ENCODE assay signal across 8 cellular contexts in the genomic region with DNA sequence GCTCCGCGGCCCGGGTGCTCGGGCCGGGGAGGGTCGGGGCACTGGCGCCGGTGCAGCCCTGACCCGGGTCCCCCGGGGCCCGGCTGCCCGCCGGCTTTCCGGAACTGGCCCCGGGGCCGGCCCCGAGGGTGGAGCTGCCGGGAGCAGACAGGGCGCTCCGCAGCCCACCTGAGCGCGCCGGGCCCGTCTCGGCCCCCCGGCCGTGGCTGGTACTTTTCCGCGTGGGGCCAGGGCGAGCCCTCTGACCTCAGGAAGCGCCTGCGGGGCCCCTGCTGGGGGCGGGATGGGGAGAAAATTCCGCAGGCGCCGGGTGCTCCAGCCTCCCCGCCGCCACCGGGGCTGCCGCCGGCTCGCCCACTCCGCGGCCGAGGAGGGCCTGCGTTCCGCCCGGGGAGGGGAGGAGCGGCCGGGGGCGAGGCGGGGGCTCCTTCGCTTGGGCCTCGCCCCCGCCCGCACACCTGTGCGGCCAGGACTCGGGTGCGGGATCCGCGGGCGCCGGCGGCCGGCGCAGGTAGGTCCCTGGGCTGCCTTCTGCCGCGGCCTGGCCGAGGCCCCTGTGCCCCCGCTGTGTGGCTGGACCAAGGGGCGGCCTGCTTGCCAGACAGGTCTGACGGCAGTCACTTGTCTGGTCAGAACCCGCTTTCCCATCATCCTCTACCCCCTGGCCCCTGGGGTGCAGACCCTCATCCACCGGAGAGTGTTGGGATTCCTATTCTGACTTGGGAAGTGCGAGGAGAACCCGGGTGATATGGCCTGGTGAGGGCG. TPM values are rescaled to one million over a fixed set of nuclear protein-coding genes. Genes with fewer than 3 reads are reported as not detected.
A peak's percentile ranks its signal among the peaks of the same experiment; 100 is the strongest.
DNase-seq lines count a peak whose midpoint lies in the region; ATAC-seq, FAIRE-seq and TF ChIP-seq lines count a peak whose summit lies in the region.

No MANE protein-coding gene starts in this region.

- no peaks in the 10 kb centered on the region; a peak in 1 of 5 replicates for H3K27me3 ChIP-seq in K562 (ENCODE audit: control insufficient read depth in 2 of 2, insufficient read depth in 2 of 2, low read length in 2 of 2)
- H3K27me3 ChIP-seq in stomach, result no peaks in the 10 kb centered on the region

- no peaks in the 10 kb centered on the region for H3K36me3 Mint-ChIP-seq in IgD-negative memory B cell

- no peak for FAIRE-seq in K562 (lab: Jason Lieb, UNC)

- BruUV-seq in K562 (replicated peaks; lab: Mats Ljungman, UMichigan), result no TSS peak

- peaks cover 12% of the 10 kb centered on the region; the same call in 1 of the 2 replicates for H4K20me1 ChIP-seq in K562 (replicated peaks; ENCODE audit: control insufficient read depth, insufficient read depth, low read length)

- DNase-seq in NCI-H1417 (lab: John Stamatoyannopoulos, UW) (peak in 2 of 3 experiments; percentile 70 to 85), NCI-H1417 treated with DMSO at 0.1 percent for 48 hours (lab: John Stamatoyannopoulos, UW) (no peak), K562 (ENCODE audit: extremely low read depth in 1 of 4, low spot score in 3 of 4) (peak; percentile 48 to 72 (median 66)), kidney glomerular epithelial cell (lab: John Stamatoyannopoulos, UW) (peak; percentile 62), stomach (no peak)

- ATAC-seq in K562 (peak; percentile 3), HG03571 (IDR thresholded peaks at IDR 0.05; ENCODE audit: unreplicated experiment) (no peak), GM18519 (IDR thresholded peaks at IDR 0.05; ENCODE audit: low FRiP score, unreplicated experiment) (no peak)

- WGBS in K562 (ENCODE audit: insufficient coverage, low coverage, missing lambda C conversion rate), result 2% methylated on average over 30 of the region's 77 CpGs
- WGBS in stomach, 5 donors, result 0 to 2% (median 1%) methylated on average over 25 to 77 of the region's 77 CpGs

- H3K4me3 Mint-ChIP-seq in IgD-negative memory B cell, result peak overlapping the region; percentile 85 to 96 (median 91)

- H3K4me3 ChIP-seq in K562, result peak overlapping the region; percentile 78
- peak overlapping the region; percentile 91 to 97 (median 93) for H3K4me3 ChIP-seq in stomach

- intact Hi-C loops in K562 (cut with micrococcal nuclease) (loop anchor here (5.0 kb wide), 3 partner anchors 50 to 220 kb away; a partner anchor contains a TSS), stomach (cut with DNase I; ENCODE audit: low total_unique reads) (no loop called here)

- H2AFZ ChIP-seq in K562 (ENCODE audit: low read depth, low read length), result no peak overlapping the region

- TF ChIP-seq EP300 in K562 (IDR thresholded peaks at IDR 0.05; ENCODE audit: low read length) (0 out of 2 replicates have a peak, but pooled peaks have one; percentile 7), stomach (IDR thresholded peaks at IDR 0.05) (no peak)

- H3K27ac ChIP-seq in K562 (ENCODE audit: extremely low read depth, low read depth, low read length), result peak overlapping the region; percentile 96
- H3K27ac ChIP-seq in stomach, result peak overlapping the region; percentile 86 to 98 (median 93)

- H3K4me2 ChIP-seq in K562 (ENCODE audit: insufficient read depth, low read length), result peak overlapping the region; percentile 91

- peaks cover 27 to 34% (median 34%) of the 10 kb centered on the region in 3 donors for H3K4me1 Mint-ChIP-seq in IgD-negative memory B cell

- H3K79me2 ChIP-seq in K562 (ENCODE audit: control insufficient read depth, insufficient read depth, low read length), result peaks cover 68% of the 10 kb centered on the region

- H3K4me1 ChIP-seq in K562 (replicated peaks in 1 of 2; ENCODE audit: control insufficient read depth in 2 of 2, insufficient read depth in 2 of 2, low read length in 2 of 2) (peaks cover 53 to 72% of the 10 kb centered on the region in 2 experiments), stomach (peaks cover 42 to 59% (median 51%) of the 10 kb centered on the region in 4 donors)

- H3K9me3 ChIP-seq in K562 (replicated peaks; ENCODE audit: control insufficient read depth, insufficient read depth, low read depth, low read length), result no peaks in the 10 kb centered on the region
- H3K9me3 ChIP-seq in stomach, result no peaks in the 10 kb centered on the region

- no peaks in the 10 kb centered on the region for H3K9me1 ChIP-seq in K562 (ENCODE audit: control insufficient read depth, insufficient read depth, low read length)

- no peaks in the 10 kb centered on the region for H3K27me3 Mint-ChIP-seq in IgD-negative memory B cell

- POLR2A ChIA-PET in K562 (lab: Yijun Ruan, JAX), result interaction anchor here (0.6 to 2.1 kb wide), 5 partner anchors 10 to 681 kb away, joined by 3 to 8 read pairs (median 5); no protein-coding TSS in a partner anchor

- TF ChIP-seq CTCF in K562 (IDR thresholded peaks at IDR 0.05 in 2 of 3, conservative IDR thresholded peaks at IDR 0.05 in 1 of 3; ENCODE audit: insufficient read depth in 2 of 3, low read depth in 1 of 3, low read length in 3 of 3), result no peak
- no peak for TF ChIP-seq CTCF in stomach (IDR thresholded peaks at IDR 0.05)

- peaks cover 38% of the 10 kb centered on the region for H3K36me3 ChIP-seq in K562 (ENCODE audit: control insufficient read depth, insufficient read depth, low read length)
- H3K36me3 ChIP-seq in stomach, result peaks cover 10 to 19% (median 18%) of the 10 kb centered on the region in 4 donors

- in situ Hi-C loops in K562 (cut with MboI), result no loop called here

- no peak for TF ChIP-seq POLR2A in K562 (conservative IDR thresholded peaks at IDR 0.05)
- no peak for TF ChIP-seq POLR2A in stomach (IDR thresholded peaks at IDR 0.05)

- no peaks in the 10 kb centered on the region for H3K9me3 Mint-ChIP-seq in IgD-negative memory B cell

- no peak for TF ChIP-seq RAD21 in K562 (CRISPR knock-in tag; conservative IDR thresholded peaks at IDR 0.05 in 1 of 2, IDR thresholded peaks at IDR 0.05 in 1 of 2)

- peak overlapping the region; percentile 75 to 94 (median 93) for H3K27ac Mint-ChIP-seq in IgD-negative memory B cell

- CTCF ChIA-PET in K562 (lab: Yijun Ruan, JAX; ENCODE audit: low intra/inter-chr PET ratio), result interaction anchor here (1.0 kb wide), 1 partner anchor 31 kb away, joined by 4 read pairs; no protein-coding TSS in a partner anchor

- peak overlapping the region; percentile 95 to 96 for H3K9ac ChIP-seq in K562 (ENCODE audit: insufficient read depth in 1 of 2, low read depth in 2 of 2, low read length in 2 of 2)

RNA-seq across cellular contexts. Expression of a gene that starts 3.5 kb away (rescaled TPM):
- polyA plus RNA-seq in IgD-negative memory B cell, result 9.7 TPM
- 29.3 and 88.9 TPM in 2 replicates for total RNA-seq in K562 (2011; cell fraction: chromatin; rRNA removed; ENCODE audit: low replicate concordance)
- 101 and 110 TPM in 2 replicates for total RNA-seq in K562 (2011; cell fraction: nucleolus; rRNA removed)
- total RNA-seq in K562 (2011; cell fraction: nucleoplasm; rRNA removed), result 63.1 TPM in 2 replicates
- 49.9 and 69.9 TPM in 2 replicates for total RNA-seq in K562 (2014; rRNA removed)
- total RNA-seq in K562 (2014; rRNA removed; fragmentation: Illumina TruSeq; extraction: Trizol), result 10.0 and 11.7 TPM in 2 replicates
- total RNA-seq in K562 (2015; rRNA removed; fragmentation: Illumina TruSeq; extraction: Trizol), result 34.8 and 36.0 TPM in 2 replicates
- 93.5 and 99.9 TPM in 2 replicates for total RNA-seq in K562 (2021)
- polyA plus RNA-seq in K562 (2011; rRNA removed), result 22.4 and 30.8 TPM in 2 replicates
- polyA plus RNA-seq in K562 (2011; cell fraction: cytosol; rRNA removed), result 31.2 and 60.1 TPM in 2 replicates
- polyA plus RNA-seq in K562 (2011; cell fraction: nucleus; rRNA removed), result 42.7 and 71.3 TPM in 2 replicates
- polyA plus RNA-seq in K562 (2012), result 74.8 and 95.4 TPM in 2 replicates
- 36.4 and 61.7 TPM in 2 replicates for polyA plus RNA-seq in K562 (2014; fragmentation: Illumina TruSeq; extraction: Trizol)
- polyA plus RNA-seq in K562 (2014; fragmentation: Nextera tagmentation; extraction: Ambion mirVana), result 1 to 10 TPM in 1 of 2 experiments, under 1 TPM in 1; 0.92 to 1.1 TPM
- 49.1 and 50.3 TPM in 2 replicates for polyA plus RNA-seq in K562 (2014; rRNA removed)
- polyA minus RNA-seq in K562 (2011; rRNA and poly(A)+ RNA removed), result 12.3 and 17.9 TPM in 2 replicates
- 47.5 and 65.9 TPM in 2 replicates for polyA minus RNA-seq in K562 (2011; cell fraction: cytosol; rRNA and poly(A)+ RNA removed)
- 24.6 and 32.0 TPM in 2 replicates for polyA minus RNA-seq in K562 (2011; cell fraction: nucleus; rRNA and poly(A)+ RNA removed)
- 10 to 100 TPM; 32.7 to 81.1 (median 56.4) TPM for total RNA-seq in stomach
- polyA plus RNA-seq in stomach, result 10 to 100 TPM; 13.7 to 26.3 (median 21.0) TPM

RNA-seq across cellular contexts. Expression of a gene that starts 12.4 kb away (rescaled TPM):
- polyA plus RNA-seq in IgD-negative memory B cell (7.7 TPM), K562 (2011; rRNA removed) (0.38 and 1.0 TPM in 2 replicates), K562 (2014; fragmentation: Illumina TruSeq; extraction: Trizol) (0.55 and 0.66 TPM in 2 replicates), K562 (2014; fragmentation: Nextera tagmentation; extraction: Ambion mirVana) (under 1 TPM; 0.82 to 0.91 TPM), K562 (2014; rRNA removed) (0.78 and 2.5 TPM in 2 replicates), stomach (10 to 100 TPM in 1 of 3 donors, 1 to 10 TPM in 2; 8.0 to 11.8 (median 8.9) TPM)
- 3.7 and 18.5 TPM in 2 replicates for total RNA-seq in K562 (2011; cell fraction: chromatin; rRNA removed; ENCODE audit: low replicate concordance)
- total RNA-seq in K562 (2011; cell fraction: nucleolus; rRNA removed), result 5.1 and 10.8 TPM in 2 replicates
- total RNA-seq in K562 (2011; cell fraction: nucleoplasm; rRNA removed), result 3.3 and 6.0 TPM in 2 replicates
- total RNA-seq in K562 (2014; rRNA removed) (0.86 and 1.6 TPM in 2 replicates), K562 (2014; rRNA removed; fragmentation: Illumina TruSeq; extraction: Trizol) (0.73 and 1.1 TPM in 2 replicates), K562 (2015; rRNA removed; fragmentation: Illumina TruSeq; extraction: Trizol) (0.72 and 1.1 TPM in 2 replicates), K562 (2021) (1.3 and 2.6 TPM in 2 replicates), stomach (10 to 100 TPM; 13.8 to 49.1 (median 25.1) TPM)
- polyA plus RNA-seq in K562 (2011; cell fraction: cytosol; rRNA removed), result 0.83 and 1.2 TPM in 2 replicates
- 4.8 and 6.6 TPM in 2 replicates for polyA plus RNA-seq in K562 (2011; cell fraction: nucleus; rRNA removed)
- polyA plus RNA-seq in K562 (2012), result 1.1 and 2.8 TPM in 2 replicates
- polyA minus RNA-seq in K562 (2011; rRNA and poly(A)+ RNA removed), result 0.14 and 0.45 TPM in 2 replicates
- 0.86 and 2.5 TPM in 2 replicates for polyA minus RNA-seq in K562 (2011; cell fraction: cytosol; rRNA and poly(A)+ RNA removed)
- polyA minus RNA-seq in K562 (2011; cell fraction: nucleus; rRNA and poly(A)+ RNA removed), result 4.0 and 4.3 TPM in 2 replicates

RNA-seq across cellular contexts. Expression of a gene that starts 31.2 kb away (rescaled TPM):
- 9.1 TPM for polyA plus RNA-seq in IgD-negative memory B cell
- 447 and 1,128 TPM in 2 replicates for total RNA-seq in K562 (2011; cell fraction: chromatin; rRNA removed; ENCODE audit: low replicate concordance)
- total RNA-seq in K562 (2011; cell fraction: nucleolus; rRNA removed), result 692 and 704 TPM in 2 replicates
- 460 and 506 TPM in 2 replicates for total RNA-seq in K562 (2011; cell fraction: nucleoplasm; rRNA removed)
- total RNA-seq in K562 (2014; rRNA removed), result 35.0 and 53.7 TPM in 2 replicates
- total RNA-seq in K562 (2014; rRNA removed; fragmentation: Illumina TruSeq; extraction: Trizol), result 20.6 and 25.0 TPM in 2 replicates
- 43.3 and 43.4 TPM in 2 replicates for total RNA-seq in K562 (2015; rRNA removed; fragmentation: Illumina TruSeq; extraction: Trizol)
- 116 and 151 TPM in 2 replicates for total RNA-seq in K562 (2021)
- polyA plus RNA-seq in K562 (2011; rRNA removed), result 71.7 and 195 TPM in 2 replicates
- 119 and 133 TPM in 2 replicates for polyA plus RNA-seq in K562 (2011; cell fraction: cytosol; rRNA removed)
- polyA plus RNA-seq in K562 (2011; cell fraction: nucleus; rRNA removed), result 1,870 and 1,995 TPM in 2 replicates
- polyA plus RNA-seq in K562 (2012), result 92.0 and 210 TPM in 2 replicates
- polyA plus RNA-seq in K562 (2014; fragmentation: Illumina TruSeq; extraction: Trizol), result 130 and 131 TPM in 2 replicates
- polyA plus RNA-seq in K562 (2014; fragmentation: Nextera tagmentation; extraction: Ambion mirVana), result 10 to 100 TPM in 1 of 2 experiments, 1 to 10 TPM in 1; 7.3 to 13.7 TPM
- 114 and 121 TPM in 2 replicates for polyA plus RNA-seq in K562 (2014; rRNA removed)
- polyA minus RNA-seq in K562 (2011; rRNA and poly(A)+ RNA removed), result 30.7 and 41.4 TPM in 2 replicates
- 71.5 and 84.4 TPM in 2 replicates for polyA minus RNA-seq in K562 (2011; cell fraction: cytosol; rRNA and poly(A)+ RNA removed)
- 264 and 379 TPM in 2 replicates for polyA minus RNA-seq in K562 (2011; cell fraction: nucleus; rRNA and poly(A)+ RNA removed)
- total RNA-seq in stomach, result 100 to 1,000 TPM in 3 of 5 donors, 10 to 100 TPM in 2; 30.5 to 286 (median 201) TPM
- polyA plus RNA-seq in stomach, result 10 to 100 TPM in 2 of 3 donors, 1 to 10 TPM in 1; 2.9 to 16.4 (median 16.0) TPM

Comparison
In these comparisons a context has a peak if more than half of its experiments do, and no peak if none do; other contexts are left out.
1. DNase-seq: peak in NCI-H1417 (2 of 3), K562 (4 of 4) and kidney glomerular epithelial cell (single experiment); none in NCI-H1417 treated with DMSO at 0.1 percent for 48 hours (single experiment) and stomach (single experiment).